19 cellular contexts compared by ENCODE assay signal in the genomic region with DNA sequence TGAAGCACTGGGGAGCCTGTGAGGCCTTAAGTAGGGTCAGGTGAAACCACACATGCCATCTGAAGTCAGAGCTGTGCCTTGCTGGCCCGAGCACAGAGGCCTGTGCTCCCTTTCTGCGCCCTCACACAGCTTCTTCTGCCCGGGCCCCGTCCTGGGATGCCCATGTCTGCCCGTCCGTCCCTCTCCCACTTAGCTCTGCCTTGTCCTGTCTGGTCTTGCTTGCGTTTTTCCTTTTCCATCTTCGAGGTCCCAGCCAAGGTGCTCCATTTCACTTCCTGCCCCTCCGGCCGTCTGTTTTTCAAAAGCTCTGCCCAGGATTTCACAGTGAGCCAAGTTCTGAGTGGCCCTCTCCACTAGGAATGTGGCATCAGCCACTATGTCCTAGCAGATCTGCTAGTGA. TPM values are rescaled to one million over a fixed set of nuclear protein-coding genes. Genes with fewer than 3 reads are reported as not detected.
DNase-seq lines count a peak whose midpoint lies in the region; ATAC-seq and TF ChIP-seq lines count a peak whose summit lies in the region.
"Had no signal": no experiment of that assay in that cellular context is flagged by ENCODE, and none has a peak within 500 bp of the region (broad histone marks: within the 10 kb centered on the region; RNA-seq: fewer than 3 reads in every experiment).

No MANE protein-coding gene starts in this region.

- H3K4me3 Mint-ChIP-seq in activated naive CD4-positive, alpha-beta T cell treated with anti-CD3 and anti-CD28 coated beads, Interleukin-2, amount 10 ng/mL, durations not matched to agents 7 days and 5 days: no peak overlapping the region
- no peak overlapping the region for H3K4me3 Mint-ChIP-seq in activated naive CD4-positive, alpha-beta T cell treated with anti-CD3 and anti-CD28 coated beads for 36 hours
- H3K4me3 Mint-ChIP-seq in glutamatergic neuron (ENCODE audit: unreplicated experiment): peak overlapping the region; percentile 60
- H3K4me3 Mint-ChIP-seq: activated T-cell treated with anti-CD3 and anti-CD28 coated beads, Interleukin-2, amount 50 U/mL, for 4 hours; naive B cell had no signal

- ATAC-seq in psoas muscle (no peak), lower lobe of right lung (no peak), GM21423 (IDR thresholded peaks at IDR 0.05; ENCODE audit: unreplicated experiment) (no peak)
- ATAC-seq: stimulated activated naive CD8-positive, alpha-beta T cell treated with anti-CD3 and anti-CD28 coated beads, Interleukin-15, Interleukin-2, amounts not matched to agents 100 U/mL and 50 U/mL, for 24 hours had no signal

- H3K27ac ChIP-seq in ascending aorta: peak overlapping the region; percentile 32 to 64
- peak overlapping the region; percentile 30 for H3K27ac ChIP-seq in psoas muscle
- H3K27ac ChIP-seq in lower lobe of right lung: no peak overlapping the region
- H3K27ac ChIP-seq: adrenal gland; BLaER1 treated with 17β-estradiol and CSF1 and Interleukin-3, amounts not matched to agents 10 nM and 100 nM; uterus had no signal

- CTCF ChIA-PET in activated naive CD4-positive, alpha-beta T cell treated with anti-CD3 and anti-CD28 coated beads, Interleukin-2, amount 10 ng/mL, durations not matched to agents 7 days and 5 days (lab: Charles Lee): interaction anchor here (0.8 to 3.8 kb wide), 5 partner anchors 10 to 105 kb away, joined by 3 to 30 read pairs (median 3); no protein-coding TSS in a partner anchor
- CTCF ChIA-PET in activated naive CD4-positive, alpha-beta T cell treated with anti-CD3 and anti-CD28 coated beads for 36 hours (lab: Charles Lee): interaction anchor here (0.5 to 3.9 kb wide), 3 partner anchors 91 to 105 kb away, joined by 3 to 49 read pairs (median 4); no protein-coding TSS in a partner anchor

- no peaks in the 10 kb centered on the region for H3K27me3 Mint-ChIP-seq in activated naive CD4-positive, alpha-beta T cell treated with anti-CD3 and anti-CD28 coated beads, Interleukin-2, amount 10 ng/mL, durations not matched to agents 7 days and 5 days
- H3K27me3 Mint-ChIP-seq in activated naive CD4-positive, alpha-beta T cell treated with anti-CD3 and anti-CD28 coated beads for 36 hours (ENCODE audit: low read depth): no peaks in the 10 kb centered on the region
- peaks cover 38% of the 10 kb centered on the region for H3K27me3 Mint-ChIP-seq in glutamatergic neuron (ENCODE audit: unreplicated experiment)
- H3K27me3 Mint-ChIP-seq: naive B cell had no signal

- H3K27me3 ChIP-seq in ascending aorta: no peaks in the 10 kb centered on the region
- no peaks in the 10 kb centered on the region for H3K27me3 ChIP-seq in psoas muscle (ENCODE audit: insufficient read depth in 3 of 3, low read length in 2 of 3)
- no peaks in the 10 kb centered on the region for H3K27me3 ChIP-seq in lower lobe of right lung (ENCODE audit: low read depth)
- H3K27me3 ChIP-seq: adrenal gland; BLaER1 treated with 17β-estradiol and CSF1 and Interleukin-3, amounts not matched to agents 10 nM and 100 nM; uterus had no signal

- H3K9me3 Mint-ChIP-seq in activated naive CD4-positive, alpha-beta T cell treated with anti-CD3 and anti-CD28 coated beads, Interleukin-2, amount 10 ng/mL, durations not matched to agents 7 days and 5 days: no peaks in the 10 kb centered on the region
- H3K9me3 Mint-ChIP-seq in activated naive CD4-positive, alpha-beta T cell treated with anti-CD3 and anti-CD28 coated beads for 36 hours: no peaks in the 10 kb centered on the region
- peaks cover 35% of the 10 kb centered on the region for H3K9me3 Mint-ChIP-seq in glutamatergic neuron (ENCODE audit: unreplicated experiment)
- H3K9me3 Mint-ChIP-seq: activated T-cell treated with anti-CD3 and anti-CD28 coated beads, Interleukin-2, amount 50 U/mL, for 4 hours; naive B cell had no signal

- H3K4me1 ChIP-seq in ascending aorta: peaks cover 7 to 27% of the 10 kb centered on the region in 2 donors
- peaks cover 28% of the 10 kb centered on the region for H3K4me1 ChIP-seq in psoas muscle
- H3K4me1 ChIP-seq in lower lobe of right lung: peaks cover 12% of the 10 kb centered on the region
- H3K4me1 ChIP-seq: uterus had no signal

- no peak for TF ChIP-seq CTCF in ascending aorta (IDR thresholded peaks at IDR 0.05)
- TF ChIP-seq CTCF in glutamatergic neuron (IDR thresholded peaks at IDR 0.05; ENCODE audit: partially characterized antibody, unreplicated experiment): no peak
- TF ChIP-seq CTCF in psoas muscle (IDR thresholded peaks at IDR 0.05): no peak
- TF ChIP-seq CTCF in lower lobe of right lung (IDR thresholded peaks at IDR 0.05): no peak

- H3K36me3 Mint-ChIP-seq in activated naive CD4-positive, alpha-beta T cell treated with anti-CD3 and anti-CD28 coated beads, Interleukin-2, amount 10 ng/mL, durations not matched to agents 7 days and 5 days: peaks cover 11% of the 10 kb centered on the region
- peaks cover 1% of the 10 kb centered on the region for H3K36me3 Mint-ChIP-seq in activated naive CD4-positive, alpha-beta T cell treated with anti-CD3 and anti-CD28 coated beads for 36 hours (ENCODE audit: low read depth)
- peaks cover 5% of the 10 kb centered on the region for H3K36me3 Mint-ChIP-seq in glutamatergic neuron (ENCODE audit: unreplicated experiment)
- H3K36me3 Mint-ChIP-seq: naive B cell had no signal

- intact Hi-C loops in activated naive CD4-positive, alpha-beta T cell treated with anti-CD3 and anti-CD28 coated beads for 36 hours (cut with micrococcal nuclease): no loop called here
- intact Hi-C loops in ascending aorta (cut with DNase I): loop anchor here (5.0 to 10.0 kb wide), 2 partner anchors 46 to 401 kb away; a partner anchor contains a TSS
- intact Hi-C loops in psoas muscle (cut with DNase I): loop anchor here (5.0 kb wide), 1 partner anchor 104 kb away; no protein-coding TSS in a partner anchor
- intact Hi-C loops in lower lobe of right lung (cut with DNase I): no loop called here
- intact Hi-C loops in posterior vena cava (cut with DNase I): loop anchor here in 1 of 2 donors (10.0 kb wide), 1 partner anchor 99 kb away; a partner anchor contains a TSS

- H3K9me3 ChIP-seq in ascending aorta: no peaks in the 10 kb centered on the region
- H3K9me3 ChIP-seq in psoas muscle: no peaks in the 10 kb centered on the region
- no peaks in the 10 kb centered on the region for H3K9me3 ChIP-seq in lower lobe of right lung
- H3K9me3 ChIP-seq: adrenal gland; BLaER1 treated with 17β-estradiol and CSF1 and Interleukin-3, amounts not matched to agents 10 nM and 100 nM; uterus had no signal

- H3K4me3 ChIP-seq in ascending aorta (no peak overlapping the region), psoas muscle (no peak overlapping the region), lower lobe of right lung (no peak overlapping the region)
- H3K4me3 ChIP-seq: adrenal gland; BLaER1 treated with 17β-estradiol and CSF1 and Interleukin-3, amounts not matched to agents 10 nM and 100 nM; lung; uterus had no signal

- 64 to 86% (median 75%) methylated on average over 10 of the region's 10 CpGs for WGBS in psoas muscle, 3 donors

- H3K27ac Mint-ChIP-seq in activated naive CD4-positive, alpha-beta T cell treated with anti-CD3 and anti-CD28 coated beads, Interleukin-2, amount 10 ng/mL, durations not matched to agents 7 days and 5 days: peak overlapping the region; percentile 71
- no peak overlapping the region for H3K27ac Mint-ChIP-seq in activated naive CD4-positive, alpha-beta T cell treated with anti-CD3 and anti-CD28 coated beads for 36 hours
- peak overlapping the region; percentile 48 for H3K27ac Mint-ChIP-seq in glutamatergic neuron (ENCODE audit: unreplicated experiment)

- peaks cover 4% of the 10 kb centered on the region for H3K4me1 Mint-ChIP-seq in activated naive CD4-positive, alpha-beta T cell treated with anti-CD3 and anti-CD28 coated beads, Interleukin-2, amount 10 ng/mL, durations not matched to agents 7 days and 5 days
- H3K4me1 Mint-ChIP-seq in activated naive CD4-positive, alpha-beta T cell treated with anti-CD3 and anti-CD28 coated beads for 36 hours (ENCODE audit: low read depth): no peaks in the 10 kb centered on the region
- peaks cover 14% of the 10 kb centered on the region for H3K4me1 Mint-ChIP-seq in glutamatergic neuron (ENCODE audit: low read depth, unreplicated experiment)

- H3K36me3 ChIP-seq in ascending aorta (peaks cover 40 to 75% of the 10 kb centered on the region in 2 donors), psoas muscle (ENCODE audit: insufficient read depth in 1 of 2, low read depth in 1 of 2) (peaks cover 0 to 23% of the 10 kb centered on the region in 2 donors), lower lobe of right lung (peaks cover 74% of the 10 kb centered on the region)
- H3K36me3 ChIP-seq: uterus had no signal

- no peak for DNase-seq in activated naive CD4-positive, alpha-beta T cell treated with anti-CD3 and anti-CD28 coated beads, Interleukin-2, amount 10 ng/mL, durations not matched to agents 7 days and 5 days
- DNase-seq in activated naive CD4-positive, alpha-beta T cell treated with anti-CD3 and anti-CD28 coated beads for 36 hours: no peak
- DNase-seq in ascending aorta (ENCODE audit: low spot score in 2 of 2) (no peak), glutamatergic neuron (no peak), psoas muscle (no peak), lower lobe of right lung (no peak), posterior vena cava (ENCODE audit: low spot score) (no peak)
- DNase-seq: activated CD4-positive, alpha-beta T cell treated with anti-CD3 and anti-CD28 coated beads, Interleukin-2, amount 50 U/mL, for 4 hours; activated T-cell treated with anti-CD3 and anti-CD28 coated beads, Interleukin-2, amount 50 U/mL, for 4 hours; adrenal gland; DMS153; naive B cell; NCI-H1105; NCI-H2171; stimulated activated naive CD8-positive, alpha-beta T cell treated with anti-CD3 and anti-CD28 coated beads, Interleukin-15, Interleukin-2, amounts not matched to agents 100 U/mL and 50 U/mL, for 24 hours; uterus had no signal

RNA-seq across cellular contexts. Expression of a gene that starts 45.6 kb away (rescaled TPM):
- 10 to 100 TPM; 19.6 to 20.0 TPM for total RNA-seq in activated naive CD4-positive, alpha-beta T cell treated with anti-CD3 and anti-CD28 coated beads for 36 hours
- 125 TPM for total RNA-seq in ascending aorta
- total RNA-seq in glutamatergic neuron (ENCODE audit: unreplicated experiment): 295 TPM
- total RNA-seq in psoas muscle: 10 to 100 TPM in 2 of 4 donors, 1 to 10 TPM in 2; 7.8 to 22.3 (median 10.6) TPM
- polyA plus RNA-seq in psoas muscle: 1 to 10 TPM; 4.9 to 9.5 (median 8.6) TPM
- total RNA-seq in lower lobe of right lung: 57.5 TPM
- 100 to 1,000 TPM; 132 to 155 TPM for total RNA-seq in posterior vena cava

Comparison
In these comparisons a context has a peak if more than half of its experiments do, and no peak if none do; other contexts are left out.
1. intact Hi-C loops: an anchor here in ascending aorta (5.0 to 10.0 kb wide) and psoas muscle (5.0 kb wide); none called in activated naive CD4-positive, alpha-beta T cell treated with anti-CD3 and anti-CD28 coated beads for 36 hours and lower lobe of right lung.